In genomic region chr6:28543671-28544131, GRCh38 we compare ENCODE assay signal across 8 cellular contexts. TPM values are rescaled to one million over a fixed set of nuclear protein-coding genes. Genes with fewer than 3 reads are reported as not detected.
DNase-seq lines count a peak whose midpoint lies in the region; ATAC-seq and TF ChIP-seq lines count a peak whose summit lies in the region.

No MANE protein-coding gene starts in this region.

- H3K9me3 Mint-ChIP-seq in activated CD8-positive, alpha-beta T cell treated with anti-CD3 and anti-CD28 coated beads, Interleukin-2, amount 10 ng/mL, durations not matched to agents 7 days and 5 days (ENCODE audit: insufficient read depth), result peaks cover 6% of the 10 kb centered on the region
- H3K9me3 Mint-ChIP-seq in type B pancreatic cell, result no peaks in the 10 kb centered on the region

- H3K4me3 ChIP-seq in ACC112 (ENCODE audit: low read depth, low read length) (peak overlapping the region; percentile 57), iPS-11a (ENCODE audit: low read depth, low read length) (peak overlapping the region; percentile 72)

- no peak overlapping the region for H3K27ac ChIP-seq in ACC112 (ENCODE audit: low read depth, low read length)

- H3K27me3 ChIP-seq in ACC112 (ENCODE audit: insufficient read depth, low read length), result peaks cover 61% of the 10 kb centered on the region

- H3K4me1 Mint-ChIP-seq in activated CD8-positive, alpha-beta T cell treated with anti-CD3 and anti-CD28 coated beads, Interleukin-2, amount 10 ng/mL, durations not matched to agents 7 days and 5 days (ENCODE audit: low read depth), result peaks cover 25% of the 10 kb centered on the region
- peaks cover 21% of the 10 kb centered on the region for H3K4me1 Mint-ChIP-seq in type B pancreatic cell (ENCODE audit: unreplicated experiment)

- peak overlapping the region; percentile 74 for H3K4me3 Mint-ChIP-seq in activated CD8-positive, alpha-beta T cell treated with anti-CD3 and anti-CD28 coated beads, Interleukin-2, amount 10 ng/mL, durations not matched to agents 7 days and 5 days
- peak overlapping the region; percentile 90 for H3K4me3 Mint-ChIP-seq in type B pancreatic cell

- peaks cover 61% of the 10 kb centered on the region for H3K27me3 Mint-ChIP-seq in activated CD8-positive, alpha-beta T cell treated with anti-CD3 and anti-CD28 coated beads, Interleukin-2, amount 10 ng/mL, durations not matched to agents 7 days and 5 days (ENCODE audit: low read depth)
- H3K27me3 Mint-ChIP-seq in type B pancreatic cell, result peaks cover 12% of the 10 kb centered on the region

- no peak overlapping the region for H2AFZ ChIP-seq in ACC112 (ENCODE audit: low read length, unreplicated experiment)

- POLR2A ChIA-PET in activated CD8-positive, alpha-beta T cell treated with anti-CD3 and anti-CD28 coated beads, Interleukin-2, amount 10 ng/mL, durations not matched to agents 7 days and 5 days (lab: Charles Lee), result no interaction called here

- H3K27ac Mint-ChIP-seq in activated CD8-positive, alpha-beta T cell treated with anti-CD3 and anti-CD28 coated beads, Interleukin-2, amount 10 ng/mL, durations not matched to agents 7 days and 5 days, result no peak overlapping the region
- peak overlapping the region; percentile 93 for H3K27ac Mint-ChIP-seq in type B pancreatic cell

- peak; percentile 43 for ATAC-seq in HG02763 (IDR thresholded peaks at IDR 0.05; ENCODE audit: unreplicated experiment)
- peak; percentile 24 for ATAC-seq in activated CD8-positive, alpha-beta T cell treated with anti-CD3 and anti-CD28 coated beads, Interleukin-2, amount 10 ng/mL, durations not matched to agents 7 days and 5 days
- ATAC-seq in HG02884 (IDR thresholded peaks at IDR 0.05; ENCODE audit: unreplicated experiment), result no peak

- no peaks in the 10 kb centered on the region for H3K4me1 ChIP-seq in ACC112 (ENCODE audit: control insufficient read depth, insufficient read depth, low read length, unreplicated experiment)

- no peaks in the 10 kb centered on the region for H3K36me3 ChIP-seq in ACC112 (ENCODE audit: insufficient read depth, low read length)

- no peak for TF ChIP-seq CTCF in type B pancreatic cell (conservative IDR thresholded peaks at IDR 0.05)

- H3K79me2 ChIP-seq in ACC112 (ENCODE audit: control insufficient read depth, insufficient read depth, low read length, unreplicated experiment), result no peaks in the 10 kb centered on the region

- CTCF ChIA-PET in activated CD8-positive, alpha-beta T cell treated with anti-CD3 and anti-CD28 coated beads, Interleukin-2, amount 10 ng/mL, durations not matched to agents 7 days and 5 days (lab: Charles Lee), result interaction anchor here (1.0 to 1.8 kb wide), 8 partner anchors 13 to 118 kb away, joined by 3 to 9 read pairs (median 4); partner anchors contain the start of gene GPX6

- peak; percentile 31 for DNase-seq in activated CD8-positive, alpha-beta T cell treated with anti-CD3 and anti-CD28 coated beads, Interleukin-2, amount 10 ng/mL, durations not matched to agents 7 days and 5 days
- DNase-seq in type B pancreatic cell (ENCODE audit: extremely low spot score, unreplicated experiment) (no peak), DMS 273 (lab: John Stamatoyannopoulos, UW; ENCODE audit: unreplicated experiment) (no peak)
- DNase-seq in activated CD4-positive, CD25-positive, alpha-beta regulatory T cell treated with anti-CD3 and anti-CD28 coated beads, Interleukin-2, amount 50 U/mL, for 72 hours, result no peak

- peaks cover 2% of the 10 kb centered on the region for H3K36me3 Mint-ChIP-seq in activated CD8-positive, alpha-beta T cell treated with anti-CD3 and anti-CD28 coated beads, Interleukin-2, amount 10 ng/mL, durations not matched to agents 7 days and 5 days (ENCODE audit: low read depth)
- H3K36me3 Mint-ChIP-seq in type B pancreatic cell, result no peaks in the 10 kb centered on the region

RNA-seq across cellular contexts. Expression of gene GPX5, which starts 18.0 kb away (rescaled TPM):
- total RNA-seq in activated CD8-positive, alpha-beta T cell treated with anti-CD3 and anti-CD28 coated beads, Interleukin-2, amount 10 ng/mL, durations not matched to agents 7 days and 5 days, result not detected
- total RNA-seq in type B pancreatic cell (ENCODE audit: low replicate concordance), result not detected in 2 replicates

RNA-seq across cellular contexts. Expression of gene GPX6, which starts 28.1 kb away (rescaled TPM):
- total RNA-seq in activated CD8-positive, alpha-beta T cell treated with anti-CD3 and anti-CD28 coated beads, Interleukin-2, amount 10 ng/mL, durations not matched to agents 7 days and 5 days, result not detected
- total RNA-seq in type B pancreatic cell (ENCODE audit: low replicate concordance), result not detected in 2 replicates
